ENCODE assay signal across 11 cellular contexts in genomic region chr2:10328667-10329583, GRCh38. TPM values are rescaled to one million over a fixed set of nuclear protein-coding genes. Genes with fewer than 3 reads are reported as not detected.
DNase-seq lines count a peak whose midpoint lies in the region; ATAC-seq, FAIRE-seq and TF ChIP-seq lines count a peak whose summit lies in the region.
"Had no signal": no experiment of that assay in that cellular context is flagged by ENCODE, and none has a peak within 500 bp of the region (broad histone marks: within the 10 kb centered on the region; RNA-seq: fewer than 3 reads in every experiment).

No MANE protein-coding gene starts in this region.

- peaks cover 95% of the 10 kb centered on the region for H3K4me1 Mint-ChIP-seq in activated naive CD4-positive, alpha-beta T cell treated with anti-CD3 and anti-CD28 coated beads for 36 hours (ENCODE audit: low read depth)
- peaks cover 64% of the 10 kb centered on the region for H3K4me1 Mint-ChIP-seq in T-helper 17 cell
- peaks cover 96% of the 10 kb centered on the region for H3K4me1 Mint-ChIP-seq in stimulated activated naive CD8-positive, alpha-beta T cell treated with anti-CD3 and anti-CD28 coated beads, Interleukin-15, Interleukin-2, amounts not matched to agents 100 ng/mL and 50 ng/mL, for 24 hours (ENCODE audit: low read depth)

- ATAC-seq in T-helper 17 cell = no peak
- ATAC-seq in GM18520 (IDR thresholded peaks at IDR 0.05; ENCODE audit: unreplicated experiment) = no peak
- ATAC-seq: heart left ventricle had no signal

- 87% methylated on average over 13 of the region's 13 CpGs for WGBS in hepatocyte (ENCODE audit: low lambda C conversion rate, missing lambda C conversion rate)

- H3K36me3 Mint-ChIP-seq in activated naive CD4-positive, alpha-beta T cell treated with anti-CD3 and anti-CD28 coated beads for 36 hours (ENCODE audit: low read depth) = peaks cover 5% of the 10 kb centered on the region
- H3K36me3 Mint-ChIP-seq in T-helper 17 cell (ENCODE audit: low read depth) = no peaks in the 10 kb centered on the region
- peaks cover 4% of the 10 kb centered on the region for H3K36me3 Mint-ChIP-seq in stimulated activated naive CD8-positive, alpha-beta T cell treated with anti-CD3 and anti-CD28 coated beads, Interleukin-15, Interleukin-2, amounts not matched to agents 100 ng/mL and 50 ng/mL, for 24 hours (ENCODE audit: low read depth)

- H3K4me2 ChIP-seq in hepatocyte = no peak overlapping the region

- H3K36me3 ChIP-seq in hepatocyte (replicated peaks; ENCODE audit: insufficient read depth, low read depth) = no peaks in the 10 kb centered on the region
- H3K36me3 ChIP-seq: heart left ventricle had no signal

- CTCF ChIA-PET in activated naive CD4-positive, alpha-beta T cell treated with anti-CD3 and anti-CD28 coated beads for 36 hours (lab: Charles Lee) = interaction anchor here (0.6 to 7.1 kb wide), 4 partner anchors 23 to 434 kb away, joined by 3 to 119 read pairs (median 38); partner anchors contain the start of gene HPCAL1

- H3K79me2 ChIP-seq in hepatocyte = peaks cover 74% of the 10 kb centered on the region

- intact Hi-C loops in activated naive CD4-positive, alpha-beta T cell treated with anti-CD3 and anti-CD28 coated beads for 36 hours (cut with micrococcal nuclease) = loop anchor here (1.0 kb wide), 1 partner anchor 119 kb away; the partner anchor contains the start of gene ODC1

- H3K9me3 ChIP-seq in T-helper 17 cell (ENCODE audit: control insufficient read depth, low read length, poor library complexity, severe bottlenecking) (no peaks in the 10 kb centered on the region), hepatocyte (ENCODE audit: low read depth) (no peaks in the 10 kb centered on the region)
- H3K9me3 ChIP-seq: heart left ventricle had no signal

- H2AFZ ChIP-seq in hepatocyte = no peak overlapping the region

- TF ChIP-seq CTCF in hepatocyte (IDR thresholded peaks at IDR 0.05; ENCODE audit: poor library complexity) = no peak

- FAIRE-seq in GM12892 (lab: Jason Lieb, UNC) = no peak

- H3K9me3 Mint-ChIP-seq in activated naive CD4-positive, alpha-beta T cell treated with anti-CD3 and anti-CD28 coated beads for 36 hours = no peaks in the 10 kb centered on the region
- no peaks in the 10 kb centered on the region for H3K9me3 Mint-ChIP-seq in stimulated activated naive CD8-positive, alpha-beta T cell treated with anti-CD3 and anti-CD28 coated beads, Interleukin-15, Interleukin-2, amounts not matched to agents 100 ng/mL and 50 ng/mL, for 24 hours

- H3K27me3 Mint-ChIP-seq in activated naive CD4-positive, alpha-beta T cell treated with anti-CD3 and anti-CD28 coated beads for 36 hours (ENCODE audit: low read depth) = no peaks in the 10 kb centered on the region
- H3K27me3 Mint-ChIP-seq in T-helper 17 cell = no peaks in the 10 kb centered on the region
- H3K27me3 Mint-ChIP-seq in stimulated activated naive CD8-positive, alpha-beta T cell treated with anti-CD3 and anti-CD28 coated beads, Interleukin-15, Interleukin-2, amounts not matched to agents 100 ng/mL and 50 ng/mL, for 24 hours = no peaks in the 10 kb centered on the region

- H3K27me3 ChIP-seq in hepatocyte = no peaks in the 10 kb centered on the region
- H3K27me3 ChIP-seq: heart left ventricle had no signal

- peak overlapping the region; percentile 91 for H3K27ac Mint-ChIP-seq in activated naive CD4-positive, alpha-beta T cell treated with anti-CD3 and anti-CD28 coated beads for 36 hours
- H3K27ac Mint-ChIP-seq in T-helper 17 cell = peak overlapping the region; percentile 97
- peak overlapping the region; percentile 96 for H3K27ac Mint-ChIP-seq in stimulated activated naive CD8-positive, alpha-beta T cell treated with anti-CD3 and anti-CD28 coated beads, Interleukin-15, Interleukin-2, amounts not matched to agents 100 ng/mL and 50 ng/mL, for 24 hours

- no peaks in the 10 kb centered on the region for H3K9me2 ChIP-seq in hepatocyte (replicated peaks; ENCODE audit: insufficient read depth)

- H3K4me3 ChIP-seq in hepatocyte = no peak overlapping the region
- H3K4me3 ChIP-seq: smooth muscle cell had no signal

- H3K4me1 ChIP-seq in hepatocyte (ENCODE audit: insufficient read depth) = peaks cover 50% of the 10 kb centered on the region

- H3K27ac ChIP-seq in hepatocyte = peak overlapping the region; percentile 83

- H3K4me3 Mint-ChIP-seq in activated naive CD4-positive, alpha-beta T cell treated with anti-CD3 and anti-CD28 coated beads for 36 hours = peak overlapping the region; percentile 86
- H3K4me3 Mint-ChIP-seq in T-helper 17 cell = no peak overlapping the region
- H3K4me3 Mint-ChIP-seq in stimulated activated naive CD8-positive, alpha-beta T cell treated with anti-CD3 and anti-CD28 coated beads, Interleukin-15, Interleukin-2, amounts not matched to agents 100 ng/mL and 50 ng/mL, for 24 hours = peak overlapping the region; percentile 83

- H4K20me1 ChIP-seq in hepatocyte (ENCODE audit: insufficient read depth, poor library complexity, severe bottlenecking) = no peaks in the 10 kb centered on the region

- no peak for TF ChIP-seq POLR2A in GM12892 (IDR thresholded peaks at IDR 0.05; ENCODE audit: low read depth, low read length)

- peak; percentile 31 for DNase-seq in activated naive CD4-positive, alpha-beta T cell treated with anti-CD3 and anti-CD28 coated beads for 36 hours
- no peak for DNase-seq in activated naive CD4-positive, alpha-beta T cell treated with anti-CD3 and anti-CD28 coated beads, Interleukin-2, amount 50 U/mL, for 16 hours
- DNase-seq in T-helper 17 cell (no peak), hepatocyte (ENCODE audit: low spot score) (no peak), GM12892 (ENCODE audit: insufficient read length) (no peak), germinal center (ENCODE audit: low spot score) (no peak)
- DNase-seq: heart left ventricle, T-helper 9 cell had no signal

RNA-seq across cellular contexts. Expression of gene HPCAL1, which starts 26.2 kb away (rescaled TPM):
- total RNA-seq in activated naive CD4-positive, alpha-beta T cell treated with anti-CD3 and anti-CD28 coated beads for 36 hours = 10 to 100 TPM; 71.4 to 73.8 TPM
- total RNA-seq in T-helper 17 cell = 10 to 100 TPM; 44.2 TPM
- total RNA-seq in hepatocyte = 13.8 and 22.5 TPM in 2 replicates
- 37.4 and 39.1 TPM in 2 replicates for polyA plus RNA-seq in hepatocyte
- polyA plus RNA-seq in GM12892 (2012; ENCODE audit: missing spikeins) = 4.1 TPM
